8 cellular contexts compared by ENCODE assay signal in the genomic region with DNA sequence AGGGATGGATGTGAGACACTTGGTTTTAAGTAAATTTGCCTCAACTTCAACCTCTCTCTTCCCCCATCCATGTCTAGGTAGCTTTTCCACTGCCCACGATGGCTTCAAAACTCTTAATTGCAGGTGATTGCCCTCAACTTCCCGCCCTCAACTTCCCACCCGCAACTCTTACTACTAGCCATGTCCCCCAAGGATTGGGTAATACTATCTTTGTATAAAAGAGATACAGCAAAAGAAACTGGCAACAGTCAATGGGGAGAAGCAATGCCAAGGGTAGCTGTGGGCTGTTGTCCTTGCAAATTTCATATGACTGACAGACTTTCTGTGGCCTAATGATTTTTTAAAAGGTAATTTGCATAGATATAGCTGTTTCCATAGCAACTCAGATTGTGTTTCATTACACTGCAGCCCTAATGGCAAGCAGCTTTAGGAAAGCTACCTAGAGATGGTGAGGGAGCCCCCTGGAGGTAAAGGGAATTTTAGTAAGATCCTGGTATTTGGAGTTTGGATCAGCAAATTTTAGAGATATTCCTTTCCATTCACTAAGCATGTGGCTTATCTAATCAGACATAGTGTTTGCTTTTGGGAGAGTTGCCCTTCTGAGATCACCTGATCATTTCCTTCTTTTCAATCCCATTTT.
A peak's percentile ranks its signal among the peaks of the same experiment; 100 is the strongest.
DNase-seq lines count a peak whose midpoint lies in the region; ATAC-seq lines count a peak whose summit lies in the region.

No MANE protein-coding gene starts in this region.

- peak; percentile 44 for ATAC-seq in left ventricle myocardium superior

- intact Hi-C loops in left ventricle myocardium superior (cut with micrococcal nuclease), result no loop called here

- DNase-seq in SIG-M5 treated with dmso at 0.1 percent for 504 hours (lab: John Stamatoyannopoulos, UW; ENCODE audit: unreplicated experiment) (peak; percentile 22), SIG-M5 (lab: John Stamatoyannopoulos, UW) (no peak), HS-5 (ENCODE audit: low read depth) (peak; percentile 39), SHP77 treated with DMSO at 0.1 percent for 48 hours (lab: John Stamatoyannopoulos, UW) (peak; percentile 38), left ventricle myocardium superior (no peak), cortex of kidney (lab: John Stamatoyannopoulos, UW) (no peak), cerebellar nuclear complex (lab: John Stamatoyannopoulos, UW) (no peak)
- no peak for DNase-seq in activated CD4-positive, alpha-beta T cell treated with anti-CD3 and anti-CD28 coated beads, Interleukin-2, amount 50 U/mL, for 1 hour

Comparison
In these comparisons a context has a peak if more than half of its experiments do, and no peak if none do; other contexts are left out.
1. DNase-seq: peak in SIG-M5 treated with dmso at 0.1 percent for 504 hours (single experiment), HS-5 (single experiment) and SHP77 treated with DMSO at 0.1 percent for 48 hours (single experiment); none in SIG-M5 (single experiment), left ventricle myocardium superior (single experiment), cortex of kidney (single experiment), cerebellar nuclear complex (0 of 2) and activated CD4-positive, alpha-beta T cell treated with anti-CD3 and anti-CD28 coated beads, Interleukin-2, amount 50 U/mL, for 1 hour (single experiment).